23 cellular contexts compared by ENCODE assay signal in the genomic region with DNA sequence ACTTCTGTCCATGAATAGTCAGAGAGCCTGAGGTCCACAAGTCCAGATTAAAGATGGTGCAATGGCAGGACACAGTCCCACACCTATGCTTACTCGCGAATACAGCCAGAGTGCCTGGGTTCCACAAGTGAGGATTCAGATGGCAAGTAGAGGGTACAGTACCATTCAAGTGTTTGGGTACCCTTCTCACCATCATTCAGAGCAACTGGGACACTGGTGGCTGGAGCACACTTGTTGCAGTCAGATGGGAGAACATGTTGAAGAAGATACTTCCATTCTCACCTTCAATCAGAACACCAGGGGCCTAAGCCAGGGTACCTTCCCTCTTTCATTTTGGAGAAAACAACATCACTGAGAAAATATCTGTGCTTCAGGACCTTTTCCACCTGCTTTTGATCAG.
"Had no signal": no experiment of that assay in that cellular context is flagged by ENCODE, and none has a peak within 500 bp of the region (broad histone marks: within the 10 kb centered on the region; RNA-seq: fewer than 3 reads in every experiment).

No MANE protein-coding gene starts in this region.

- H3K4me3 ChIP-seq: colonic mucosa, esophagus squamous epithelium, gastrocnemius medialis, heart right ventricle, left lung, lower lobe of right lung, mucosa of descending colon had no signal

- H3K27ac Mint-ChIP-seq: dendritic cell treated with granulocyte-macrophage colony-stimulating factor and Interleukin-4, amounts not matched to agents 40 ng/mL and 50 ng/mL, for 4 days; effector memory CD8-positive, alpha-beta T cell; endodermal cell; mesothelial cell of epicardium had no signal

- H3K4me1 ChIP-seq: colonic mucosa, esophagus squamous epithelium, gastrocnemius medialis, heart right ventricle, left lung, lower lobe of right lung had no signal

- H3K36me3 ChIP-seq: colonic mucosa, esophagus squamous epithelium, gastrocnemius medialis, lower lobe of right lung had no signal

- H3K27ac ChIP-seq: colonic mucosa, epithelial cell of prostate, esophagus squamous epithelium, gastrocnemius medialis, heart right ventricle, left lung, lower lobe of right lung had no signal

- H3K4me3 Mint-ChIP-seq: dendritic cell treated with granulocyte-macrophage colony-stimulating factor and Interleukin-4, amounts not matched to agents 40 ng/mL and 50 ng/mL, for 4 days; effector memory CD8-positive, alpha-beta T cell; endodermal cell; mesothelial cell of epicardium had no signal

- DNase-seq: colonic mucosa; cortex of kidney; effector CD8-positive, alpha-beta T cell; effector memory CD8-positive, alpha-beta T cell; endodermal cell; erythroblast; esophagus squamous epithelium; foreskin fibroblast; foreskin melanocyte; gastrocnemius medialis; glutamatergic neuron; head of caudate nucleus; heart right ventricle; hippocampal formation; left cardiac atrium; left lung; left ventricle myocardium superior; lower lobe of right lung; mesenchymal stem cell; mucosa of descending colon had no signal

- H3K9me3 Mint-ChIP-seq: effector memory CD8-positive, alpha-beta T cell; endodermal cell had no signal

- H3K27me3 ChIP-seq: colonic mucosa, esophagus squamous epithelium, gastrocnemius medialis, heart right ventricle, left lung had no signal

- H3K4me1 Mint-ChIP-seq: endodermal cell, mesothelial cell of epicardium had no signal

- H3K27me3 Mint-ChIP-seq: dendritic cell treated with granulocyte-macrophage colony-stimulating factor and Interleukin-4, amounts not matched to agents 40 ng/mL and 50 ng/mL, for 4 days; effector memory CD8-positive, alpha-beta T cell had no signal

- H3K9me3 ChIP-seq: colonic mucosa, esophagus squamous epithelium, gastrocnemius medialis, lower lobe of right lung, mucosa of descending colon had no signal
